Comparison of ENCODE assay signal across 11 cellular contexts in the genomic region with DNA sequence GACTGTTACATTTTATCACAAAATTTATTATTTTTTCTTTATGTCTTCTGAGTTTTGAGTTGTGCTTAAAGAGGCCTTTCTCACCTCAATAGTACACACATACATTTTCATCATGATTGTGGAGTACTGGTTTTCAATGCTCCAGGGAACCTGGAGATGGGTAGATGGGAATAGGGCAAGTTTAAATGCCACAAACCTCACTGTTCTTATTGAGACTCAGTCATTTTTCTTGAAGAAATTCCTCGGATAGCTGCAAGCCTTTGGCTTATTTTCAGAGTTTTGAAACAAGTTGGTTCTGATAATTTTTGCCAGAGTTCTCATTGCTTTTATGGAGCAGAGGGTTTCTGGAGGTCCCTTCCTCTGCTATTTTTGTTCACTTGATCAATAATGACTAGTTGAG.
"Had no signal": no experiment of that assay in that cellular context is flagged by ENCODE, and none has a peak within 500 bp of the region (broad histone marks: within the 10 kb centered on the region; RNA-seq: fewer than 3 reads in every experiment).

No MANE protein-coding gene starts in this region.

- H3K4me2 ChIP-seq: GM23338 had no signal

- FAIRE-seq: H1, H54 had no signal

- H3K36me3 ChIP-seq: HAP-1 had no signal

- H3K4me1 ChIP-seq: HAP-1 had no signal

- DNase-seq: GM23248, GOT3, H7, H9, HCEC 1CT, HFFc6 had no signal

- H3K4me3 ChIP-seq: GM23248, GM23338, HAP-1 had no signal

- ATAC-seq: GM23338, HCT116 had no signal

- H3K27ac ChIP-seq: GM23248 had no signal

- H3K9me3 ChIP-seq: HAP-1 had no signal
